16 cellular contexts compared by ENCODE assay signal in genomic region chr2:19806591-19806990, GRCh38.
A peak's percentile ranks its signal among the peaks of the same experiment; 100 is the strongest.
DNase-seq lines count a peak whose midpoint lies in the region; ATAC-seq, FAIRE-seq and TF ChIP-seq lines count a peak whose summit lies in the region.
"Had no signal": no experiment of that assay in that cellular context is flagged by ENCODE, and none has a peak within 500 bp of the region (broad histone marks: within the 10 kb centered on the region; RNA-seq: fewer than 3 reads in every experiment).

No MANE protein-coding gene starts in this region.

- no peak for ATAC-seq in K562
- no peak for ATAC-seq in HG02970 (IDR thresholded peaks at IDR 0.05; ENCODE audit: low FRiP score, unreplicated experiment)
- ATAC-seq: Panc1 had no signal

- H3K27me3 Mint-ChIP-seq in osteocyte (ENCODE audit: unreplicated experiment), result no peaks in the 10 kb centered on the region

- no peaks in the 10 kb centered on the region for H3K9me3 ChIP-seq in K562 (replicated peaks; ENCODE audit: control insufficient read depth, insufficient read depth, low read depth, low read length)
- H3K9me3 ChIP-seq: SJCRH30 had no signal

- WGBS in K562 (ENCODE audit: insufficient coverage, low coverage, missing lambda C conversion rate), result 0% methylated on average over 2 of the region's 2 CpGs

- TF ChIP-seq EP300 in K562 (IDR thresholded peaks at IDR 0.05; ENCODE audit: low read length), result no peak

- peaks cover 53% of the 10 kb centered on the region for H3K4me1 Mint-ChIP-seq in osteocyte (ENCODE audit: unreplicated experiment)
- H3K4me1 Mint-ChIP-seq: CD14-positive monocyte had no signal

- CTCF ChIA-PET in K562 (lab: Yijun Ruan, JAX; ENCODE audit: low intra/inter-chr PET ratio), result no interaction called here

- no peaks in the 10 kb centered on the region for H3K4me1 ChIP-seq in K562 (replicated peaks in 1 of 2; ENCODE audit: control insufficient read depth in 2 of 2, insufficient read depth in 2 of 2, low read length in 2 of 2)

- no peak for TF ChIP-seq RAD21 in K562 (CRISPR knock-in tag; conservative IDR thresholded peaks at IDR 0.05 in 1 of 2, IDR thresholded peaks at IDR 0.05 in 1 of 2)

- no peaks in the 10 kb centered on the region for H3K79me2 ChIP-seq in K562 (ENCODE audit: control insufficient read depth, insufficient read depth, low read length)

- peaks cover 2 to 46% of the 10 kb centered on the region in 2 experiments; a peak in 3 of 5 replicates for H3K27me3 ChIP-seq in K562 (ENCODE audit: control insufficient read depth in 2 of 2, insufficient read depth in 2 of 2, low read length in 2 of 2)

- 0 out of 2 replicates have a peak, but pooled peaks cover 4% of the 10 kb centered on the region for H4K20me1 ChIP-seq in K562 (replicated peaks; ENCODE audit: control insufficient read depth, insufficient read depth, low read length)

- H3K4me3 Mint-ChIP-seq in osteocyte (ENCODE audit: unreplicated experiment), result no peak overlapping the region
- H3K4me3 Mint-ChIP-seq: CD14-positive monocyte had no signal

- H3K4me2 ChIP-seq in K562 (ENCODE audit: insufficient read depth, low read length), result no peak overlapping the region

- no peak for TF ChIP-seq POLR2A in K562 (conservative IDR thresholded peaks at IDR 0.05)

- intact Hi-C loops in K562 (cut with micrococcal nuclease), result no loop called here

- no peak overlapping the region for H3K9ac ChIP-seq in K562 (ENCODE audit: insufficient read depth in 1 of 2, low read depth in 2 of 2, low read length in 2 of 2)

- H3K27ac ChIP-seq in K562 (ENCODE audit: extremely low read depth, low read depth, low read length), result no peak overlapping the region
- H3K27ac ChIP-seq: 22Rv1, SJCRH30 had no signal

- H2AFZ ChIP-seq in K562 (ENCODE audit: low read depth, low read length), result no peak overlapping the region

- no peaks in the 10 kb centered on the region for H3K9me1 ChIP-seq in K562 (ENCODE audit: control insufficient read depth, insufficient read depth, low read length)

- no peaks in the 10 kb centered on the region for H3K9me3 Mint-ChIP-seq in osteocyte (ENCODE audit: unreplicated experiment)

- in situ Hi-C loops in K562 (cut with MboI), result no loop called here

- no peak for TF ChIP-seq CTCF in K562 (IDR thresholded peaks at IDR 0.05 in 2 of 3, conservative IDR thresholded peaks at IDR 0.05 in 1 of 3; ENCODE audit: insufficient read depth in 2 of 3, low read depth in 1 of 3, low read length in 3 of 3)
- TF ChIP-seq CTCF in osteocyte (IDR thresholded peaks at IDR 0.05), result no peak

- FAIRE-seq in K562 (lab: Jason Lieb, UNC), result no peak
- FAIRE-seq: G401.6 had no signal

- H3K36me3 ChIP-seq in K562 (ENCODE audit: control insufficient read depth, insufficient read depth, low read length), result no peaks in the 10 kb centered on the region
- H3K36me3 ChIP-seq: SJCRH30 had no signal

- H3K4me3 ChIP-seq in K562, result no peak overlapping the region
- H3K4me3 ChIP-seq: SJCRH30 had no signal

- peaks cover 2% of the 10 kb centered on the region for H3K36me3 Mint-ChIP-seq in osteocyte (ENCODE audit: unreplicated experiment)
- H3K36me3 Mint-ChIP-seq: CD14-positive monocyte had no signal

- peak overlapping the region; percentile 11 for H3K27ac Mint-ChIP-seq in osteocyte (ENCODE audit: unreplicated experiment)

- peak; percentile 11 for DNase-seq in DMS 273 (lab: John Stamatoyannopoulos, UW; ENCODE audit: unreplicated experiment)
- no peak for DNase-seq in DMS 273 treated with DMSO at 0.1 percent for 48 hours (lab: John Stamatoyannopoulos, UW)
- no peak for DNase-seq in K562 (ENCODE audit: extremely low read depth in 1 of 4, low spot score in 3 of 4)
- DNase-seq in osteocyte (ENCODE audit: extremely low spot score, unreplicated experiment), result no peak
- no peak for DNase-seq in H4 (ENCODE audit: low spot score)
- no peak for DNase-seq in NCI-H2227 treated with DMSO at 0.1 percent for 48 hours (lab: John Stamatoyannopoulos, UW)
- DNase-seq in NCI-H187 (lab: John Stamatoyannopoulos, UW), result no peak
- DNase-seq: HCEC 1CT, NCI-H1105, NCI-H2107 had no signal

- BruUV-seq in K562 (replicated peaks; lab: Mats Ljungman, UMichigan), result no TSS peak

- POLR2A ChIA-PET in K562 (lab: Yijun Ruan, JAX), result interaction anchor here (1.0 kb wide), 1 partner anchor 9 kb away, joined by 3 read pairs; no protein-coding TSS in a partner anchor

TF ChIP-seq in K562, 482 proteins besides CTCF, POLR2A, EP300 and RAD21 (continues in another document):
- TF ChIP-seq, protein P1, sequence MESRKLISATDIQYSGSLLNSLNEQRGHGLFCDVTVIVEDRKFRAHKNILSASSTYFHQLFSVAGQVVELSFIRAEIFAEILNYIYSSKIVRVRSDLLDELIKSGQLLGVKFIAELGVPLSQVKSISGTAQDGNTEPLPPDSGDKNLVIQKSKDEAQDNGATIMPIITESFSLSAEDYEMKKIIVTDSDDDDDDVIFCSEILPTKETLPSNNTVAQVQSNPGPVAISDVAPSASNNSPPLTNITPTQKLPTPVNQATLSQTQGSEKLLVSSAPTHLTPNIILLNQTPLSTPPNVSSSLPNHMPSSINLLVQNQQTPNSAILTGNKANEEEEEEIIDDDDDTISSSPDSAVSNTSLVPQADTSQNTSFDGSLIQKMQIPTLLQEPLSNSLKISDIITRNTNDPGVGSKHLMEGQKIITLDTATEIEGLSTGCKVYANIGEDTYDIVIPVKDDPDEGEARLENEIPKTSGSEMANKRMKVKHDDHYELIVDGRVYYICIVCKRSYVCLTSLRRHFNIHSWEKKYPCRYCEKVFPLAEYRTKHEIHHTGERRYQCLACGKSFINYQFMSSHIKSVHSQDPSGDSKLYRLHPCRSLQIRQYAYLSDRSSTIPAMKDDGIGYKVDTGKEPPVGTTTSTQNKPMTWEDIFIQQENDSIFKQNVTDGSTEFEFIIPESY (CRISPR knock-in tag; IDR thresholded peaks at IDR 0.05), result no peak
- TF ChIP-seq, protein P2, sequence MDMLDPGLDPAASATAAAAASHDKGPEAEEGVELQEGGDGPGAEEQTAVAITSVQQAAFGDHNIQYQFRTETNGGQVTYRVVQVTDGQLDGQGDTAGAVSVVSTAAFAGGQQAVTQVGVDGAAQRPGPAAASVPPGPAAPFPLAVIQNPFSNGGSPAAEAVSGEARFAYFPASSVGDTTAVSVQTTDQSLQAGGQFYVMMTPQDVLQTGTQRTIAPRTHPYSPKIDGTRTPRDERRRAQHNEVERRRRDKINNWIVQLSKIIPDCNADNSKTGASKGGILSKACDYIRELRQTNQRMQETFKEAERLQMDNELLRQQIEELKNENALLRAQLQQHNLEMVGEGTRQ (CRISPR knock-in tag; IDR thresholded peaks at IDR 0.05), result 0 out of 2 replicates have a peak, but pooled peaks have one; percentile 14
- TF ChIP-seq CGGBP1 (CRISPR knock-in tag; IDR thresholded peaks at IDR 0.05), result no peak
- TF ChIP-seq ZNF121 (CRISPR knock-in tag; conservative IDR thresholded peaks at IDR 0.05), result no peak
- no peak for TF ChIP-seq HCFC1 (IDR thresholded peaks at IDR 0.05; ENCODE audit: low read depth, low read length)
- no peak for TF ChIP-seq MTA1 (IDR thresholded peaks at IDR 0.05; ENCODE audit: borderline replicate concordance)
- TF ChIP-seq BHLHE40 (IDR thresholded peaks at IDR 0.05; ENCODE audit: low read length), result 0 out of 2 replicates have a peak, but pooled peaks have one; percentile 30
- no peak for TF ChIP-seq ZNF12 (CRISPR knock-in tag; IDR thresholded peaks at IDR 0.05)
- no peak for TF ChIP-seq DACH1 (IDR thresholded peaks at IDR 0.05; ENCODE audit: partially characterized antibody)
